ENCODE assay signal across 1 cellular context in the genomic region with DNA sequence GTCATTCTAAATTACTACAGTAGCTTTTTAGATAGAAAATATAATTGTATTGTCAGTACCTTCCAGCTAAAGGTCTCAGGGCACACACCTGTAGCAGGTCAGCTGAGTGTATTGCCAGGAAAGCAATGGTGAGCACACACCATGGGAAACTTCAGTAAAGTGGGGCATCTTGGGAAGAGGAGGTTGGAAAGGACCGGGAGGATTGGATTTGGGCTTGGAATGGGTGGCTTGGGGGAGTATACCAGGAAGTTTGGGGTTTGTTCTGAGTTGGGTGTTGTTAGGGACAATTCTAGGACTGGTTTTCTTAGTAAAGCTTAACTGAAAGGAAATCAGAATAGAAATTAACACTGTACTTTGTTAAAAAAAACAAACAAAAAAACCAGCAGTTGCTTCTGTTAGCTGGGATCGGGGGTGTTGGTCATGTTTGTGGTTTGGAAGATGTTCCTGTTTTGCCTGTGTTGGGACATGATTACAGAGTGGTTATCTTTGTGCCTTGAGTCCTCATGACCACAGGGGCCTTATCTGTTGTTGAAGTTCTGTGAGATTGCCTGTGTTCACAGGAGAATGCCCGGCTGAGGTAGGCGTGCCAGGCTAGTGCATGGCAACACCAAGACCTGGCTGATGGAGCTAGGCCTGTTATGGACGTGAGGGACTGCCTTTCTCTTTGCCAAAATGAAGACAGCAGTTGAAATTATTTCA.
TF ChIP-seq lines count a peak whose summit lies in the region.

No MANE protein-coding gene starts in this region.

TF ChIP-seq in WTC11, 78 proteins besides CTCF, POLR2A, EP300 and RAD21:
- TF ChIP-seq, protein P1, sequence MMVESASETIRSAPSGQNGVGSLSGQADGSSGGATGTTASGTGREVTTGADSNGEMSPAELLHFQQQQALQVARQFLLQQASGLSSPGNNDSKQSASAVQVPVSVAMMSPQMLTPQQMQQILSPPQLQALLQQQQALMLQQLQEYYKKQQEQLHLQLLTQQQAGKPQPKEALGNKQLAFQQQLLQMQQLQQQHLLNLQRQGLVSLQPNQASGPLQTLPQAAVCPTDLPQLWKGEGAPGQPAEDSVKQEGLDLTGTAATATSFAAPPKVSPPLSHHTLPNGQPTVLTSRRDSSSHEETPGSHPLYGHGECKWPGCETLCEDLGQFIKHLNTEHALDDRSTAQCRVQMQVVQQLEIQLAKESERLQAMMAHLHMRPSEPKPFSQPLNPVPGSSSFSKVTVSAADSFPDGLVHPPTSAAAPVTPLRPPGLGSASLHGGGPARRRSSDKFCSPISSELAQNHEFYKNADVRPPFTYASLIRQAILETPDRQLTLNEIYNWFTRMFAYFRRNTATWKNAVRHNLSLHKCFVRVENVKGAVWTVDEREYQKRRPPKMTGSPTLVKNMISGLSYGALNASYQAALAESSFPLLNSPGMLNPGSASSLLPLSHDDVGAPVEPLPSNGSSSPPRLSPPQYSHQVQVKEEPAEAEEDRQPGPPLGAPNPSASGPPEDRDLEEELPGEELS (CRISPR knock-in tag; IDR thresholded peaks at IDR 0.05) = no peak
- TF ChIP-seq, protein P2, sequence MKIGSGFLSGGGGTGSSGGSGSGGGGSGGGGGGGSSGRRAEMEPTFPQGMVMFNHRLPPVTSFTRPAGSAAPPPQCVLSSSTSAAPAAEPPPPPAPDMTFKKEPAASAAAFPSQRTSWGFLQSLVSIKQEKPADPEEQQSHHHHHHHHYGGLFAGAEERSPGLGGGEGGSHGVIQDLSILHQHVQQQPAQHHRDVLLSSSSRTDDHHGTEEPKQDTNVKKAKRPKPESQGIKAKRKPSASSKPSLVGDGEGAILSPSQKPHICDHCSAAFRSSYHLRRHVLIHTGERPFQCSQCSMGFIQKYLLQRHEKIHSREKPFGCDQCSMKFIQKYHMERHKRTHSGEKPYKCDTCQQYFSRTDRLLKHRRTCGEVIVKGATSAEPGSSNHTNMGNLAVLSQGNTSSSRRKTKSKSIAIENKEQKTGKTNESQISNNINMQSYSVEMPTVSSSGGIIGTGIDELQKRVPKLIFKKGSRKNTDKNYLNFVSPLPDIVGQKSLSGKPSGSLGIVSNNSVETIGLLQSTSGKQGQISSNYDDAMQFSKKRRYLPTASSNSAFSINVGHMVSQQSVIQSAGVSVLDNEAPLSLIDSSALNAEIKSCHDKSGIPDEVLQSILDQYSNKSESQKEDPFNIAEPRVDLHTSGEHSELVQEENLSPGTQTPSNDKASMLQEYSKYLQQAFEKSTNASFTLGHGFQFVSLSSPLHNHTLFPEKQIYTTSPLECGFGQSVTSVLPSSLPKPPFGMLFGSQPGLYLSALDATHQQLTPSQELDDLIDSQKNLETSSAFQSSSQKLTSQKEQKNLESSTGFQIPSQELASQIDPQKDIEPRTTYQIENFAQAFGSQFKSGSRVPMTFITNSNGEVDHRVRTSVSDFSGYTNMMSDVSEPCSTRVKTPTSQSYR (CRISPR knock-in tag; IDR thresholded peaks at IDR 0.05) = no peak
